In genomic region chr4:25310066-25310824, GRCh38 we compare ENCODE assay signal across 10 cellular contexts. TPM values are rescaled to one million over a fixed set of nuclear protein-coding genes. Genes with fewer than 3 reads are reported as not detected.
DNase-seq lines count a peak whose midpoint lies in the region; ATAC-seq and TF ChIP-seq lines count a peak whose summit lies in the region.
"Had no signal": no experiment of that assay in that cellular context is flagged by ENCODE, and none has a peak within 500 bp of the region (broad histone marks: within the 10 kb centered on the region; RNA-seq: fewer than 3 reads in every experiment).

No MANE protein-coding gene starts in this region.

- 66 to 67% methylated on average over 4 of the region's 4 CpGs for WGBS in transverse colon (ENCODE audit: low coverage in 1 of 2), 2 donors

- no peaks in the 10 kb centered on the region for H3K9me2 ChIP-seq in Loucy (replicated peaks; ENCODE audit: low read depth, low read length)

- DNase-seq in naive B cell (no peak), transverse colon (no peak), T1000 (lab: John Stamatoyannopoulos, UW) (no peak), NCI-H1436 (lab: John Stamatoyannopoulos, UW) (no peak)
- no peak for DNase-seq in activated naive CD4-positive, alpha-beta T cell treated with anti-CD3 and anti-CD28 coated beads, Interleukin-2, amount 50 U/mL, for 72 hours (ENCODE audit: low spot score in 2 of 2)
- DNase-seq: tibial artery had no signal

- no peaks in the 10 kb centered on the region for H3K36me3 Mint-ChIP-seq in naive B cell
- peaks cover 5 to 8% of the 10 kb centered on the region in 2 donors for H3K36me3 Mint-ChIP-seq in activated naive CD4-positive, alpha-beta T cell treated with anti-CD3 and anti-CD28 coated beads, Interleukin-2, amount 50 U/mL, for 72 hours

- H3K27me3 ChIP-seq in Loucy (ENCODE audit: insufficient read depth, low read length, poor library complexity, severe bottlenecking) (no peaks in the 10 kb centered on the region), transverse colon (no peaks in the 10 kb centered on the region)
- H3K27me3 ChIP-seq: tibial artery had no signal

- H3K4me1 ChIP-seq in Loucy (ENCODE audit: insufficient read depth, low read length, poor library complexity, severe bottlenecking) (peaks cover 24% of the 10 kb centered on the region), transverse colon (peaks cover 6 to 13% (median 8%) of the 10 kb centered on the region in 4 donors)

- H3K4me3 ChIP-seq in Loucy (ENCODE audit: low read length, poor library complexity, severe bottlenecking) (peak overlapping the region; percentile 48), transverse colon (no peak overlapping the region)
- H3K4me3 ChIP-seq: tibial artery had no signal

- no peaks in the 10 kb centered on the region for H3K27me3 Mint-ChIP-seq in naive B cell

- intact Hi-C loops in transverse colon (cut with DNase I; ENCODE audit: low total_unique reads) = no loop called here

- H3K9me3 Mint-ChIP-seq in naive B cell = peaks cover 0 to 4% (median 0%) of the 10 kb centered on the region in 7 donors
- H3K9me3 Mint-ChIP-seq in activated naive CD4-positive, alpha-beta T cell treated with anti-CD3 and anti-CD28 coated beads, Interleukin-2, amount 50 U/mL, for 72 hours = no peaks in the 10 kb centered on the region

- ATAC-seq in GM18909 (IDR thresholded peaks at IDR 0.05; ENCODE audit: poor library complexity, unreplicated experiment) = peak; percentile 76
- peak; percentile 64 for ATAC-seq in HG02678 (IDR thresholded peaks at IDR 0.05; ENCODE audit: unreplicated experiment)
- ATAC-seq in naive B cell (ENCODE audit: low read depth in 2 of 2) = no peak
- no peak for ATAC-seq in activated naive CD4-positive, alpha-beta T cell treated with anti-CD3 and anti-CD28 coated beads, Interleukin-2, amount 50 U/mL, for 72 hours

- peaks cover 9% of the 10 kb centered on the region for H3F3A ChIP-seq in Loucy (ENCODE audit: low read depth)

- H3K27ac ChIP-seq in transverse colon = peak overlapping the region in 1 of 4 donors; percentile 5
- H3K27ac ChIP-seq: RWPE1, tibial artery had no signal

- peak overlapping the region; percentile 13 to 76 (median 64) for H3K4me3 Mint-ChIP-seq in naive B cell

- peak overlapping the region; percentile 44 for H3K9ac ChIP-seq in Loucy (ENCODE audit: low read depth, low read length, poor library complexity, severe bottlenecking)

- H3K4me1 Mint-ChIP-seq in naive B cell = peaks cover 22 to 55% (median 47%) of the 10 kb centered on the region in 3 donors

- H3K36me3 ChIP-seq in Loucy (ENCODE audit: insufficient read depth, low read length) (no peaks in the 10 kb centered on the region), transverse colon (no peaks in the 10 kb centered on the region)

- no peak for TF ChIP-seq EP300 in transverse colon (IDR thresholded peaks at IDR 0.05; ENCODE audit: low read depth)

- H3K4me2 ChIP-seq in Loucy (ENCODE audit: low read depth, low read length, poor library complexity, severe bottlenecking) = peak overlapping the region; percentile 53

- H3K9me3 ChIP-seq in Loucy (ENCODE audit: insufficient read depth, low read depth, low read length) (no peaks in the 10 kb centered on the region), transverse colon (no peaks in the 10 kb centered on the region)
- H3K9me3 ChIP-seq: tibial artery had no signal

- peak overlapping the region; percentile 86 for H2AFZ ChIP-seq in Loucy (ENCODE audit: low read length)

- peak overlapping the region; percentile 77 to 93 (median 88) for H3K27ac Mint-ChIP-seq in naive B cell
- no peak overlapping the region for H3K27ac Mint-ChIP-seq in activated naive CD4-positive, alpha-beta T cell treated with anti-CD3 and anti-CD28 coated beads, Interleukin-2, amount 50 U/mL, for 72 hours

- TF ChIP-seq CTCF in Loucy (conservative IDR thresholded peaks at IDR 0.05; ENCODE audit: low read length) (no peak), transverse colon (IDR thresholded peaks at IDR 0.05) (no peak)

- peaks cover 21% of the 10 kb centered on the region for H3K79me2 ChIP-seq in Loucy (ENCODE audit: insufficient read depth, low read length)

- no peak for TF ChIP-seq POLR2A in transverse colon (IDR thresholded peaks at IDR 0.05)

- in situ Hi-C loops in transverse colon (cut with MboI; ENCODE audit: low pct_ligation_motif_present in 1 of 4, low pct_unique_long_range_greater_than_20kb in 1 of 4, low sequenced_read_pairs in 3 of 4) = loop anchor here in 1 of 4 donors (25.0 kb wide), 1 partner anchor 98 kb away; no protein-coding TSS in a partner anchor

- H4K20me1 ChIP-seq in Loucy (ENCODE audit: insufficient read depth, low read length, poor library complexity, severe bottlenecking) = no peaks in the 10 kb centered on the region

RNA-seq across cellular contexts. Expression of gene ZCCHC4, which starts 2.3 kb away (rescaled TPM):
- 10 to 100 TPM in 3 of 6 donors, 1 to 10 TPM in 2, not detected in 1; 7.0 to 14.3 (median 10.3) TPM for polyA plus RNA-seq in naive B cell (ENCODE audit: low read depth in 6 of 6)
- total RNA-seq in transverse colon = 10 to 100 TPM; 11.2 to 21.7 (median 14.3) TPM
- total RNA-seq in activated naive CD4-positive, alpha-beta T cell treated with anti-CD3 and anti-CD28 coated beads, Interleukin-2, amount 50 U/mL, for 72 hours = 10 to 100 TPM; 15.2 to 15.3 TPM

Comparison
In these comparisons a context has a peak if more than half of its experiments do, and no peak if none do; other contexts are left out.
1. ATAC-seq: peak in GM18909 (single experiment) and HG02678 (single experiment); none in naive B cell (0 of 2) and activated naive CD4-positive, alpha-beta T cell treated with anti-CD3 and anti-CD28 coated beads, Interleukin-2, amount 50 U/mL, for 72 hours (0 of 2).
2. H3K27ac Mint-ChIP-seq: peak in naive B cell (6 of 6); none in activated naive CD4-positive, alpha-beta T cell treated with anti-CD3 and anti-CD28 coated beads, Interleukin-2, amount 50 U/mL, for 72 hours (0 of 2).